ENCODE assay signal across 17 cellular contexts in genomic region chr17:1953866-1954265, GRCh38.
"Had no signal": no experiment of that assay in that cellular context is flagged by ENCODE, and none has a peak within 500 bp of the region (broad histone marks: within the 10 kb centered on the region; RNA-seq: fewer than 3 reads in every experiment).

No MANE protein-coding gene starts in this region.

- H3K36me3 ChIP-seq: colonic mucosa, esophagus squamous epithelium, gastrocnemius medialis, ovary, tibial artery, upper lobe of left lung, vagina had no signal

- H3K4me3 ChIP-seq: colonic mucosa, esophagus squamous epithelium, gastrocnemius medialis, ovary, tibial artery, upper lobe of left lung, vagina had no signal

- ATAC-seq: gastrocnemius medialis; left lobe of liver; natural killer cell; right cardiac atrium; stimulated activated effector memory CD8-positive, alpha-beta T cell treated with anti-CD3 and anti-CD28 coated beads, Interleukin-12 subunit alpha, Interleukin-12 subunit beta, amount 100 ng/mL, for 72 hours; stimulated activated naive CD8-positive, alpha-beta T cell treated with anti-CD3 and anti-CD28 coated beads, Interleukin-15, Interleukin-2, amounts not matched to agents 100 U/mL and 50 U/mL, for 24 hours had no signal

- H3K4me1 ChIP-seq: colonic mucosa, gastrocnemius medialis, tibial artery, upper lobe of left lung, vagina had no signal

- DNase-seq: colonic mucosa; effector CD4-positive, alpha-beta T cell; esophagus squamous epithelium; gastrocnemius medialis; islet precursor cell; natural killer cell; ovary; stimulated activated CD4-positive, alpha-beta T cell treated with anti-CD3 and anti-CD28 coated beads, Interleukin-4, amount 100 ng/mL, for 1 hour; stimulated activated CD8-positive, alpha-beta memory T cell treated with anti-CD3 and anti-CD28 coated beads, Interleukin-4, amount 100 ng/mL, for 48 hours; stimulated activated naive CD8-positive, alpha-beta T cell treated with anti-CD3 and anti-CD28 coated beads, Interleukin-15, Interleukin-2, amounts not matched to agents 100 U/mL and 50 U/mL, for 24 hours; tibial artery; upper lobe of left lung had no signal

- H3K9me3 ChIP-seq: colonic mucosa, esophagus squamous epithelium, gastrocnemius medialis, ovary, tibial artery, upper lobe of left lung, vagina had no signal

- H3K27ac ChIP-seq: colonic mucosa, epithelial cell of prostate, esophagus squamous epithelium, gastrocnemius medialis, ovary, tibial artery, upper lobe of left lung, vagina had no signal

- H3K27me3 ChIP-seq: colonic mucosa, esophagus squamous epithelium, gastrocnemius medialis, ovary, upper lobe of left lung, vagina had no signal
